ENCODE assay signal across 8 cellular contexts in the genomic region with DNA sequence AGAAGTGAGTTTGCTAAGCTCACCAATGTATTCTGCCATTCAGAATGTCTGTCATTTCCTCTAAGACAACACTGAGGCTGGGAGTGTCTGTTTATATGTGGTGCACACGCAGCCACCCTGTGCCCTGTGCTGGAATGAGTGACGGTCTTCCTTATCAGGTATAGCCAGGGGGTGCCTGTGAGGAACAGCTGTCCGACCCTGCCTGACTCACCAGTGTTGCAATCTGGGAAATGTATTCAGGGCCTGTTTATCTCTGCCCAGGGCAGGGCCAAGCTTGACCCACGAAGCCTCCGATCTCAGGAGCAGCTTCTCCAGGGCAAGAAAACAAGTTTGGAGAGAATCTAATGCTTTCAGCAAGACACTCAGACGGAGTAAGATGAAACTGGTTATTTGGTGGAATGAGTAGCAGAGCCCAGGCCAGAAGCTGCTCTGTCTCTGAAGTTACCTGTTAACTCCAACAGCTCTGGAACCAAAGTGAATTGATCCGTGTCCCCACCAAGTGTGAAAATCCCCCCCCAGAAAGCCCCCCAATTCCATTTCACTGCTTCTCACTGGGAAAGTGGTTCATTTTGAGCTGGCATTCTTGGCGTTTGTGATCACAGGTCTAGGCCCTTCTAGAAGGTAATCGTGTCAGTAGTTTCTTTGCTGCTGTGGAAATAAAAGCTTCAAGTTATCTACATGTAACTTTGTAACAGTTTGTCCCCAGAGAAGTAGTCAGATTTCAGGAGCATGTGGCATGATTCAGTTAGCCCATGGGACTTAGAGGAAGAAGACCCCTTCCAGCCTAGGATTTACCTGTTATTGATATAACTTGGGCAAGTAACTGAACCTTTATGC. TPM values are rescaled to one million over a fixed set of nuclear protein-coding genes. Genes with fewer than 3 reads are reported as not detected.
DNase-seq lines count a peak whose midpoint lies in the region; ATAC-seq and TF ChIP-seq lines count a peak whose summit lies in the region.

No MANE protein-coding gene starts in this region.

- H3K4me3 Mint-ChIP-seq in neural progenitor cell = no peak overlapping the region

- DNase-seq in DND-41 = no peak
- peak; percentile 92 for DNase-seq in OCI-M2 (lab: John Stamatoyannopoulos, UW; ENCODE audit: unreplicated experiment)
- DNase-seq in neural progenitor cell (ENCODE audit: low spot score) = no peak
- DNase-seq in A673 (ENCODE audit: low spot score) = no peak
- no peak for DNase-seq in activated CD8-positive, alpha-beta memory T cell treated with anti-CD3 and anti-CD28 coated beads for 24 hours
- no peak for DNase-seq in NCI-H1436 (lab: John Stamatoyannopoulos, UW)

- peaks cover 11% of the 10 kb centered on the region for H3K4me1 Mint-ChIP-seq in neural progenitor cell

- no TSS peak for BruUV-seq in A673 (replicated peaks; lab: Mats Ljungman, UMichigan)

- H3K27ac ChIP-seq in DND-41 (ENCODE audit: low read length) (no peak overlapping the region), esophagus (ENCODE audit: low read depth in 2 of 2, low read length in 1 of 2) (peak overlapping the region; percentile 75 to 81), neural progenitor cell (no peak overlapping the region), A673 (ENCODE audit: low read depth, low read length, poor library complexity, severe bottlenecking) (no peak overlapping the region)

- H3K27ac Mint-ChIP-seq in neural progenitor cell = peak overlapping the region; percentile 2

- no peaks in the 10 kb centered on the region for H4K20me1 ChIP-seq in DND-41 (ENCODE audit: insufficient read depth, low read length)
- H4K20me1 ChIP-seq in neural progenitor cell (ENCODE audit: low read depth) = no peaks in the 10 kb centered on the region

- POLR2A ChIA-PET in A673 (lab: Charles Lee; ENCODE audit: low non-redundant PET) = interaction anchor here (0.5 to 1.0 kb wide), 3 partner anchors 13 to 96 kb away, joined by 3 to 12 read pairs (median 4); no protein-coding TSS in a partner anchor

- 0 out of 3 replicates have a peak, but pooled peaks have one; percentile 27 for ATAC-seq in DND-41 (ENCODE audit: insufficient read depth, low read depth)
- ATAC-seq in GM21526 (IDR thresholded peaks at IDR 0.05; ENCODE audit: low FRiP score, unreplicated experiment) = no peak

- WGBS in esophagus, 2 donors = 40 to 45% methylated on average over 9 of the region's 9 CpGs

- no peaks in the 10 kb centered on the region for H3K36me3 ChIP-seq in DND-41 (ENCODE audit: insufficient read depth, low read length)
- H3K36me3 ChIP-seq in esophagus (ENCODE audit: control insufficient read depth in 2 of 2, insufficient read depth in 2 of 2, low read length in 1 of 2) = no peaks in the 10 kb centered on the region
- no peaks in the 10 kb centered on the region for H3K36me3 ChIP-seq in neural progenitor cell
- no peaks in the 10 kb centered on the region for H3K36me3 ChIP-seq in A673 (ENCODE audit: insufficient read depth, low read length, poor library complexity, severe bottlenecking)

- H3K4me2 ChIP-seq in DND-41 (ENCODE audit: insufficient read depth, low read length) (no peak overlapping the region), neural progenitor cell (no peak overlapping the region)

- H3K9me3 Mint-ChIP-seq in neural progenitor cell = no peaks in the 10 kb centered on the region

- H3K79me2 ChIP-seq in DND-41 (ENCODE audit: insufficient read depth, low read length) (no peaks in the 10 kb centered on the region), neural progenitor cell (ENCODE audit: low read depth) (no peaks in the 10 kb centered on the region)

- intact Hi-C loops in A673 (cut with micrococcal nuclease; ENCODE audit: unreplicated experiment) = no loop called here

- no peaks in the 10 kb centered on the region for H3K27me3 Mint-ChIP-seq in neural progenitor cell (ENCODE audit: insufficient read depth, low read depth)

- H3K9me3 ChIP-seq in DND-41 (ENCODE audit: insufficient read depth, low read length, severe bottlenecking) (no peaks in the 10 kb centered on the region), esophagus (ENCODE audit: control insufficient read depth in 2 of 2, insufficient read depth in 1 of 2, low read depth in 1 of 2, low read length in 1 of 2) (no peaks in the 10 kb centered on the region), neural progenitor cell (ENCODE audit: low read depth) (no peaks in the 10 kb centered on the region), A673 (ENCODE audit: low read depth, low read length, poor library complexity, severe bottlenecking) (no peaks in the 10 kb centered on the region)

- H3K27me3 ChIP-seq in DND-41 (ENCODE audit: insufficient read depth, low read length, poor library complexity) (no peaks in the 10 kb centered on the region), esophagus (ENCODE audit: control insufficient read depth in 1 of 2, insufficient read depth in 2 of 2, low read length in 2 of 2) (no peaks in the 10 kb centered on the region), neural progenitor cell (no peaks in the 10 kb centered on the region), A673 (replicated peaks; ENCODE audit: insufficient read depth, low read depth, low read length, poor library complexity) (no peaks in the 10 kb centered on the region)

- H3K36me3 Mint-ChIP-seq in neural progenitor cell = no peaks in the 10 kb centered on the region

- CTCF ChIA-PET in A673 (lab: Charles Lee) = no interaction called here

- H2AFZ ChIP-seq in DND-41 (ENCODE audit: low read depth, low read length) = no peak overlapping the region
- peak overlapping the region; percentile 61 for H2AFZ ChIP-seq in neural progenitor cell (replicated peaks)

- H3K4me1 ChIP-seq in DND-41 (ENCODE audit: insufficient read depth, low read length) (no peaks in the 10 kb centered on the region), esophagus (ENCODE audit: control insufficient read depth in 2 of 2, insufficient read depth in 2 of 2, low read length in 1 of 2) (peaks cover 0 to 2% of the 10 kb centered on the region in 2 donors), neural progenitor cell (no peaks in the 10 kb centered on the region), A673 (ENCODE audit: insufficient read depth, low read length, poor library complexity, severe bottlenecking) (no peaks in the 10 kb centered on the region)

- H3K4me3 ChIP-seq in DND-41 (ENCODE audit: low read depth in 1 of 2, low read length in 2 of 2) = no peak overlapping the region
- H3K4me3 ChIP-seq in esophagus (ENCODE audit: low read depth in 1 of 2, low read length in 2 of 2) = no peak overlapping the region
- H3K4me3 ChIP-seq in neural progenitor cell = no peak overlapping the region
- no peak overlapping the region for H3K4me3 ChIP-seq in A673 (ENCODE audit: low read depth, low read length, poor library complexity, severe bottlenecking)

- H3K9ac ChIP-seq in DND-41 (ENCODE audit: low read depth, low read length) (no peak overlapping the region), neural progenitor cell (no peak overlapping the region)

- TF ChIP-seq CTCF in DND-41 (IDR thresholded peaks at IDR 0.05; ENCODE audit: borderline replicate concordance, extremely low read depth, low read length, poor library complexity, severe bottlenecking) = no peak
- TF ChIP-seq CTCF in neural progenitor cell (IDR thresholded peaks at IDR 0.05) = no peak
- TF ChIP-seq CTCF in A673 (conservative IDR thresholded peaks at IDR 0.05; ENCODE audit: low read depth, low read length) = no peak

- H3F3A ChIP-seq in neural progenitor cell (ENCODE audit: low read depth) = peaks cover 3% of the 10 kb centered on the region

RNA-seq across cellular contexts. Expression of a gene that starts 6.1 kb away (rescaled TPM):
- 10 to 100 TPM; 31.1 to 51.1 TPM for polyA plus RNA-seq in esophagus
- total RNA-seq in neural progenitor cell (ENCODE audit: low replicate concordance) = 84.1 and 114 TPM in 2 replicates
- total RNA-seq in A673 (2021) = 28.8 and 35.2 TPM in 2 replicates

Comparison
In these comparisons a context has a peak if more than half of its experiments do, and no peak if none do; other contexts are left out.
1. H3K27ac ChIP-seq: peak in esophagus (2 of 2); none in DND-41 (single experiment), neural progenitor cell (single experiment) and A673 (single experiment).